In the genomic region with DNA sequence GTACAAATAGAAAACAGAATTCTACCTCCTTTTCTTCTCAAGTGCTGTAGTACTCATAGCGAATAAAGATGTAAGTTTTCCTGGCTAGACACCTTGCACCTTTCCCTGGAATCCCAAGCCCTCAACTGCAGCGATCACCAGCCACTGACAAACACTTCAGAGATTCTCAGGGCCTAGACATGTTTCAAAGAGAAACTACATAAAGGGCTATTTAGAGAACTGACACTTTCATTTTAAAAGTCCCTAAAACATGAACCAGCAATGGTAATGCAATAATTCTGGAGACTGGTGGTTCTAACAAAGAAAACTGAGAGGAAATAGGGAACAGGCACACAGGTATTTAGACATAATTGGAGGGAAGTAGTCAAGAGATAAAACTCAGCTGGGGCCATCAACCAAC, we compare ENCODE assay signal across 15 cellular contexts. TPM values are rescaled to one million over a fixed set of nuclear protein-coding genes. Genes with fewer than 3 reads are reported as not detected.
A peak's percentile ranks its signal among the peaks of the same experiment; 100 is the strongest.
DNase-seq lines count a peak whose midpoint lies in the region; ATAC-seq and TF ChIP-seq lines count a peak whose summit lies in the region.
"Had no signal": no experiment of that assay in that cellular context is flagged by ENCODE, and none has a peak within 500 bp of the region (broad histone marks: within the 10 kb centered on the region; RNA-seq: fewer than 3 reads in every experiment).

No MANE protein-coding gene starts in this region.

- intact Hi-C loops in heart right ventricle (cut with DNase I): no loop called here
- intact Hi-C loops in left lung (cut with DNase I): no loop called here

- H3K4me3 ChIP-seq in GM12865 (ENCODE audit: low read depth, low read length) (no peak overlapping the region), OCI-LY3 (ENCODE audit: low read length) (no peak overlapping the region), heart right ventricle (no peak overlapping the region), left lung (no peak overlapping the region)
- H3K4me3 ChIP-seq: BLaER1 treated with 17β-estradiol and CSF1 and Interleukin-3, amounts not matched to agents 10 nM and 100 nM; GM23338; K562 had no signal

- H3K4me2 ChIP-seq in OCI-LY3 (ENCODE audit: low read length): peak overlapping the region; percentile 28
- H3K4me2 ChIP-seq: BLaER1 treated with 17β-estradiol and CSF1 and Interleukin-3, amounts not matched to agents 10 nM and 100 nM; GM23338 had no signal

- peaks cover 28% of the 10 kb centered on the region for H3K4me1 ChIP-seq in OCI-LY3 (ENCODE audit: low read length)
- no peaks in the 10 kb centered on the region for H3K4me1 ChIP-seq in heart right ventricle
- H3K4me1 ChIP-seq in left lung: no peaks in the 10 kb centered on the region

- H3K9me3 ChIP-seq in OCI-LY3 (ENCODE audit: insufficient read depth, low read length): no peaks in the 10 kb centered on the region
- H3K9me3 ChIP-seq in heart right ventricle: no peaks in the 10 kb centered on the region
- no peaks in the 10 kb centered on the region for H3K9me3 ChIP-seq in left lung

- ATAC-seq in GM18868 (IDR thresholded peaks at IDR 0.05; ENCODE audit: unreplicated experiment): peak; percentile 73
- ATAC-seq in GM21717 (IDR thresholded peaks at IDR 0.05; ENCODE audit: unreplicated experiment): peak; percentile 59
- no peak for ATAC-seq in heart right ventricle
- ATAC-seq in left lung: no peak
- ATAC-seq: GM23338, K562 had no signal

- TF ChIP-seq CTCF in GM12865 (IDR thresholded peaks at IDR 0.05; ENCODE audit: insufficient read depth, low read depth, low read length, missing control alignments) (no peak), OCI-LY3 (IDR thresholded peaks at IDR 0.05; ENCODE audit: low read depth, low read length) (no peak), heart right ventricle (IDR thresholded peaks at IDR 0.05) (no peak), left lung (IDR thresholded peaks at IDR 0.05) (no peak)

- H3K36me3 ChIP-seq in OCI-LY3 (replicated peaks; ENCODE audit: low read depth, low read length) (peaks cover 27% of the 10 kb centered on the region), heart right ventricle (no peaks in the 10 kb centered on the region), left lung (no peaks in the 10 kb centered on the region)

- H4K20me1 ChIP-seq in OCI-LY3 (ENCODE audit: insufficient read depth, low read length): no peaks in the 10 kb centered on the region

- 95 to 100% methylated on average over 2 of the region's 2 CpGs for WGBS in heart right ventricle, 2 donors

- H3K27me3 ChIP-seq in OCI-LY3 (ENCODE audit: low read depth, low read length) (no peaks in the 10 kb centered on the region), heart right ventricle (no peaks in the 10 kb centered on the region), left lung (no peaks in the 10 kb centered on the region)

- DNase-seq in GM12865 (ENCODE audit: low read depth) (peak; percentile 1), heart right ventricle (no peak), T1000 (lab: John Stamatoyannopoulos, UW) (no peak), left lung (no peak)
- DNase-seq: ACHN; CD4-positive, CD25-positive, alpha-beta regulatory T cell; DMS53; H9; Karpas-422 had no signal

- no peaks in the 10 kb centered on the region for H3K79me2 ChIP-seq in OCI-LY3 (ENCODE audit: low read length)

- H2AFZ ChIP-seq in OCI-LY3 (ENCODE audit: low read depth, low read length): no peak overlapping the region
- H2AFZ ChIP-seq: GM23338 had no signal

- H3K9ac ChIP-seq in OCI-LY3 (ENCODE audit: low read length): no peak overlapping the region
- H3K9ac ChIP-seq: BLaER1 treated with 17β-estradiol and CSF1 and Interleukin-3, amounts not matched to agents 10 nM and 100 nM had no signal

- peak overlapping the region; percentile 26; the same call in 1 of the 2 replicates for H3K27ac ChIP-seq in OCI-LY3 (ENCODE audit: low read length)
- H3K27ac ChIP-seq in heart right ventricle: no peak overlapping the region
- no peak overlapping the region for H3K27ac ChIP-seq in left lung
- H3K27ac ChIP-seq: BLaER1 treated with 17β-estradiol and CSF1 and Interleukin-3, amounts not matched to agents 10 nM and 100 nM had no signal

RNA-seq across cellular contexts. Expression of gene FANCB, which starts 35.7 kb away (rescaled TPM):
- total RNA-seq in heart right ventricle (1 to 10 TPM in 1 of 10 donors, under 1 TPM in 9; 0.15 to 1.1 (median 0.48) TPM), left lung (1 to 10 TPM; 2.5 to 2.6 TPM)
- polyA plus RNA-seq in heart right ventricle: 1 to 10 TPM in 1 of 2 donors, under 1 TPM in 1; 0.13 to 1.6 TPM

RNA-seq across cellular contexts. Expression of gene MOSPD2, which starts 36.1 kb away (rescaled TPM):
- total RNA-seq in heart right ventricle (1 to 10 TPM; 4.5 to 8.2 (median 5.3) TPM), left lung (10 to 100 TPM; 22.3 to 29.7 TPM)
- polyA plus RNA-seq in heart right ventricle: 1 to 10 TPM; 2.2 to 2.7 TPM

Comparison
In these comparisons a context has a peak if more than half of its experiments do, and no peak if none do; other contexts are left out.
1. ATAC-seq: peak in GM18868 (single experiment) and GM21717 (single experiment); none in heart right ventricle (0 of 8) and left lung (single experiment).